Comparison of ENCODE assay signal across 1 cellular context in the genomic region with DNA sequence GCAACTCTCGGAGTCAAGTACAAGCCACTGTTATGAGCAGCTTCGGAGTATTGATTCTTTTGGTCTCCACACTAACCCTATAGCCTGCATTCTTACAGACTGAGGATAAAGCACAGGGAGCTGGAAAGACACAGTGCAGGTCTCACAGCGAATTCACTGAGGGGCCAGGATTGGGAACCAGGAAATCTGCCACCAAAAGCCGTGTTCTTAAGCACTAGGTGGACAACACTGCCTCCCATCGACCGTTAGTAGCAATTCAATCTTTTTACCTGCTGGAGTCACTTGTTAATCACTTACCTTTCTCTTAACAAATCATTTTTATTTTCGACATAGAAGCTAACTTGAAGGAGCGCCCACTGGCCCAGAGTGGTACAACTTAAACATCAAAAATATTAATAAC.
TF ChIP-seq lines count a peak whose summit lies in the region.

No MANE protein-coding gene starts in this region.

TF ChIP-seq in HEK293, 187 proteins besides CTCF, POLR2A, EP300 and RAD21 (continued from another document):
- no peak for TF ChIP-seq HIC1 (tag by site-specific recombination; IDR thresholded peaks at IDR 0.05)
- TF ChIP-seq, protein P1, sequence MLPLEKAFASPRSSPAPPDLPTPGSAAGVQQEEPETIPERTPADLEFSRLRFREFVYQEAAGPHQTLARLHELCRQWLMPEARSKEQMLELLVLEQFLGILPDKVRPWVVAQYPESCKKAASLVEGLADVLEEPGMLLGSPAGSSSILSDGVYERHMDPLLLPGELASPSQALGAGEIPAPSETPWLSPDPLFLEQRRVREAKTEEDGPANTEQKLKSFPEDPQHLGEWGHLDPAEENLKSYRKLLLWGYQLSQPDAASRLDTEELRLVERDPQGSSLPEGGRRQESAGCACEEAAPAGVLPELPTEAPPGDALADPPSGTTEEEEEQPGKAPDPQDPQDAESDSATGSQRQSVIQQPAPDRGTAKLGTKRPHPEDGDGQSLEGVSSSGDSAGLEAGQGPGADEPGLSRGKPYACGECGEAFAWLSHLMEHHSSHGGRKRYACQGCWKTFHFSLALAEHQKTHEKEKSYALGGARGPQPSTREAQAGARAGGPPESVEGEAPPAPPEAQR (tag by site-specific recombination; IDR thresholded peaks at IDR 0.05) = no peak
- TF ChIP-seq TCF7L2 (IDR thresholded peaks at IDR 0.05; ENCODE audit: borderline replicate concordance, low read depth, low read length) = no peak
- TF ChIP-seq SCRT2 (tag by site-specific recombination; IDR thresholded peaks at IDR 0.05) = peak; percentile 39; the same call in 1 of the 2 replicates
- 0 out of 2 replicates have a peak, but pooled peaks have one; percentile 29 for TF ChIP-seq ZNF2 (tag by site-specific recombination; IDR thresholded peaks at IDR 0.05)
- no peak for TF ChIP-seq ZIC2 (tag by site-specific recombination; IDR thresholded peaks at IDR 0.05)
- no peak for TF ChIP-seq ZNF530 (tag by site-specific recombination; IDR thresholded peaks at IDR 0.05; ENCODE audit: low read depth)
- TF ChIP-seq ZNF18 (tag by site-specific recombination; IDR thresholded peaks at IDR 0.05) = no peak
- no peak for TF ChIP-seq ZXDB (tag by site-specific recombination; IDR thresholded peaks at IDR 0.05)
- no peak for TF ChIP-seq ZNF311 (tag by site-specific recombination; IDR thresholded peaks at IDR 0.05; ENCODE audit: borderline replicate concordance)
- TF ChIP-seq YY2 (tag by site-specific recombination; IDR thresholded peaks at IDR 0.05) = no peak
- no peak for TF ChIP-seq ZNF121 (tag by site-specific recombination; IDR thresholded peaks at IDR 0.05)
- no peak for TF ChIP-seq ZBTB7A (tag by site-specific recombination; IDR thresholded peaks at IDR 0.05; ENCODE audit: low read depth)
- TF ChIP-seq ZBTB17 (tag by site-specific recombination; IDR thresholded peaks at IDR 0.05) = no peak
- TF ChIP-seq ZNF155 (tag by site-specific recombination; IDR thresholded peaks at IDR 0.05) = no peak
- no peak for TF ChIP-seq ZNF169 (tag by site-specific recombination; IDR thresholded peaks at IDR 0.05)
- TF ChIP-seq ZNF558 (tag by site-specific recombination; IDR thresholded peaks at IDR 0.05) = no peak
- TF ChIP-seq SP3 (tag by site-specific recombination; IDR thresholded peaks at IDR 0.05) = no peak
- no peak for TF ChIP-seq ZNF350 (tag by site-specific recombination; IDR thresholded peaks at IDR 0.05)
- no peak for TF ChIP-seq ZNF658 (tag by site-specific recombination; IDR thresholded peaks at IDR 0.05)
- TF ChIP-seq PRDM4 (tag by site-specific recombination; IDR thresholded peaks at IDR 0.05) = no peak
- no peak for TF ChIP-seq ZNF335 (tag by site-specific recombination; conservative IDR thresholded peaks at IDR 0.05)
- no peak for TF ChIP-seq ZNF843 (tag by site-specific recombination; IDR thresholded peaks at IDR 0.05)
